Comparison of ENCODE assay signal across 20 cellular contexts in genomic region chr7:95304990-95305389, GRCh38. TPM values are rescaled to one million over a fixed set of nuclear protein-coding genes. Genes with fewer than 3 reads are reported as not detected.
DNase-seq lines count a peak whose midpoint lies in the region; ATAC-seq and TF ChIP-seq lines count a peak whose summit lies in the region.
"Had no signal": no experiment of that assay in that cellular context is flagged by ENCODE, and none has a peak within 500 bp of the region (broad histone marks: within the 10 kb centered on the region; RNA-seq: fewer than 3 reads in every experiment).

No MANE protein-coding gene starts in this region.

- H3K36me3 ChIP-seq in endodermal cell (ENCODE audit: control insufficient read depth, insufficient read depth, low read length): no peaks in the 10 kb centered on the region
- H3K36me3 ChIP-seq in neural cell (ENCODE audit: insufficient read depth, low read length): no peaks in the 10 kb centered on the region
- H3K36me3 ChIP-seq in Peyer's patch: no peaks in the 10 kb centered on the region
- H3K36me3 ChIP-seq: BE2C had no signal

- intact Hi-C loops in activated naive CD4-positive, alpha-beta T cell treated with anti-CD3 and anti-CD28 coated beads for 36 hours (cut with micrococcal nuclease): no loop called here

- no peak overlapping the region for H3K27ac ChIP-seq in endodermal cell (ENCODE audit: low read depth, low read length)
- peak overlapping the region; percentile 99 for H3K27ac ChIP-seq in neural cell (ENCODE audit: low read length)
- no peak overlapping the region for H3K27ac ChIP-seq in Peyer's patch
- H3K27ac ChIP-seq: RWPE1, SK-N-MC had no signal

- H3K9ac ChIP-seq in endodermal cell (ENCODE audit: extremely low read depth, low read length, poor library complexity, severe bottlenecking) (no peak overlapping the region), neural cell (ENCODE audit: low read length) (peak overlapping the region; percentile 73)

- TF ChIP-seq CTCF in endodermal cell (conservative IDR thresholded peaks at IDR 0.05) (no peak), neural cell (IDR thresholded peaks at IDR 0.05; ENCODE audit: poor library complexity, severe bottlenecking) (peak; percentile 33), Peyer's patch (IDR thresholded peaks at IDR 0.05) (no peak)

- no peaks in the 10 kb centered on the region for H3K9me3 Mint-ChIP-seq in activated naive CD4-positive, alpha-beta T cell treated with anti-CD3 and anti-CD28 coated beads for 36 hours
- H3K9me3 Mint-ChIP-seq in endodermal cell: no peaks in the 10 kb centered on the region

- H3K27me3 ChIP-seq in endodermal cell (ENCODE audit: control insufficient read depth, insufficient read depth, low read length, poor library complexity, severe bottlenecking): no peaks in the 10 kb centered on the region
- no peaks in the 10 kb centered on the region for H3K27me3 ChIP-seq in neural cell (ENCODE audit: insufficient read depth, low read depth, low read length)
- no peaks in the 10 kb centered on the region for H3K27me3 ChIP-seq in Peyer's patch
- H3K27me3 ChIP-seq: BE2C had no signal

- H3K4me3 ChIP-seq in endodermal cell (ENCODE audit: low read length): no peak overlapping the region
- H3K4me3 ChIP-seq in neural cell (ENCODE audit: low read length): peak overlapping the region; percentile 33
- no peak overlapping the region for H3K4me3 ChIP-seq in Peyer's patch
- H3K4me3 ChIP-seq: A549, SK-N-MC had no signal

- no peaks in the 10 kb centered on the region for H3K4me1 Mint-ChIP-seq in activated naive CD4-positive, alpha-beta T cell treated with anti-CD3 and anti-CD28 coated beads for 36 hours (ENCODE audit: low read depth)
- H3K4me1 Mint-ChIP-seq in endodermal cell: peaks cover 11% of the 10 kb centered on the region

- H3K4me1 ChIP-seq in endodermal cell (ENCODE audit: control insufficient read depth, insufficient read depth, low read length): no peaks in the 10 kb centered on the region
- no peaks in the 10 kb centered on the region for H3K4me1 ChIP-seq in Peyer's patch
- H3K4me1 ChIP-seq: BE2C had no signal

- no peak overlapping the region for H3K27ac Mint-ChIP-seq in activated naive CD4-positive, alpha-beta T cell treated with anti-CD3 and anti-CD28 coated beads for 36 hours
- H3K27ac Mint-ChIP-seq in endodermal cell: no peak overlapping the region

- H3K27me3 Mint-ChIP-seq in activated naive CD4-positive, alpha-beta T cell treated with anti-CD3 and anti-CD28 coated beads for 36 hours (ENCODE audit: low read depth): peaks cover 11% of the 10 kb centered on the region
- H3K27me3 Mint-ChIP-seq in endodermal cell (ENCODE audit: insufficient read depth): no peaks in the 10 kb centered on the region

- H3F3A ChIP-seq in neural cell (ENCODE audit: insufficient read depth, low read length, poor library complexity, severe bottlenecking): peaks cover 27% of the 10 kb centered on the region

- no peak for ATAC-seq in stimulated activated naive CD8-positive, alpha-beta T cell treated with anti-CD3 and anti-CD28 coated beads, Interleukin-15, Interleukin-2, amounts not matched to agents 100 U/mL and 50 U/mL, for 24 hours
- ATAC-seq: A549 had no signal

- TF ChIP-seq POLR2A in Peyer's patch (IDR thresholded peaks at IDR 0.05): no peak

- 76 to 81% methylated on average over 7 of the region's 7 CpGs for WGBS in endodermal cell (ENCODE audit: insufficient coverage in 1 of 2, insufficient read length in 1 of 2), 2 experiments

- no peaks in the 10 kb centered on the region for H3K9me2 ChIP-seq in neural cell (ENCODE audit: insufficient read depth, low read length)

- no peaks in the 10 kb centered on the region for H3K79me2 ChIP-seq in neural cell (replicated peaks; ENCODE audit: insufficient read depth, low read length)

- DNase-seq in activated naive CD4-positive, alpha-beta T cell treated with anti-CD3 and anti-CD28 coated beads for 36 hours: peak; percentile 8
- no peak for DNase-seq in activated naive CD4-positive, alpha-beta T cell (lab: John Stamatoyannopoulos, UW)
- DNase-seq in endodermal cell (peak; percentile 77), Peyer's patch (no peak), NCI-H524 treated with DMSO at 0.1 percent for 48 hours (lab: John Stamatoyannopoulos, UW) (no peak)
- no peak for DNase-seq in stimulated activated naive CD8-positive, alpha-beta T cell treated with anti-CD3 and anti-CD28 coated beads, Interleukin-15, Interleukin-2, amounts not matched to agents 100 U/mL and 50 U/mL, for 24 hours
- DNase-seq: BE2C, GOT3, HCEC 1CT, KBM-7, NCI-H1092, NCI-H1436 treated with DMSO at 0.1 percent for 48 hours, NCI-H1930, NCI-H526, SHP77 treated with DMSO at 0.1 percent for 48 hours had no signal

- H3K4me2 ChIP-seq in neural cell (ENCODE audit: low read length): peak overlapping the region; percentile 48
- H3K4me2 ChIP-seq: A549 had no signal

- H3K4me3 Mint-ChIP-seq in activated naive CD4-positive, alpha-beta T cell treated with anti-CD3 and anti-CD28 coated beads for 36 hours: no peak overlapping the region
- H3K4me3 Mint-ChIP-seq in endodermal cell: no peak overlapping the region

- peak; percentile 47 for TF ChIP-seq RAD21 in neural cell (conservative IDR thresholded peaks at IDR 0.05)

- no peaks in the 10 kb centered on the region for H4K20me1 ChIP-seq in neural cell (ENCODE audit: insufficient read depth)

- no peak overlapping the region for H2AFZ ChIP-seq in neural cell (ENCODE audit: low read depth, low read length)

- H3K36me3 Mint-ChIP-seq in activated naive CD4-positive, alpha-beta T cell treated with anti-CD3 and anti-CD28 coated beads for 36 hours (ENCODE audit: low read depth): no peaks in the 10 kb centered on the region
- no peaks in the 10 kb centered on the region for H3K36me3 Mint-ChIP-seq in endodermal cell (ENCODE audit: low read depth)

- H3K9me3 ChIP-seq in endodermal cell (ENCODE audit: control insufficient read depth, low read length) (no peaks in the 10 kb centered on the region), neural cell (ENCODE audit: low read length) (no peaks in the 10 kb centered on the region), Peyer's patch (no peaks in the 10 kb centered on the region)
- H3K9me3 ChIP-seq: A549, BE2C had no signal

- CTCF ChIA-PET in activated naive CD4-positive, alpha-beta T cell treated with anti-CD3 and anti-CD28 coated beads for 36 hours (lab: Charles Lee): no interaction called here

- peak; percentile 99 for TF ChIP-seq EP300 in neural cell (conservative IDR thresholded peaks at IDR 0.05; ENCODE audit: poor library complexity, severe bottlenecking)

TF ChIP-seq in neural cell, 6 proteins besides CTCF, POLR2A, EP300 and RAD21:
- TF ChIP-seq EZH2 (IDR thresholded peaks at IDR 0.05; ENCODE audit: borderline replicate concordance, insufficient read depth, low read length, poor library complexity, severe bottlenecking) (no peak), POLR2AphosphoS5 (IDR thresholded peaks at IDR 0.05) (peak; percentile 94), TAF1 (IDR thresholded peaks at IDR 0.05; ENCODE audit: low read depth) (no peak), SMC3 (conservative IDR thresholded peaks at IDR 0.05; ENCODE audit: poor library complexity) (peak; percentile 40), MXI1 (conservative IDR thresholded peaks at IDR 0.05; ENCODE audit: poor library complexity, severe bottlenecking) (no peak)
- TF ChIP-seq, protein P1, sequence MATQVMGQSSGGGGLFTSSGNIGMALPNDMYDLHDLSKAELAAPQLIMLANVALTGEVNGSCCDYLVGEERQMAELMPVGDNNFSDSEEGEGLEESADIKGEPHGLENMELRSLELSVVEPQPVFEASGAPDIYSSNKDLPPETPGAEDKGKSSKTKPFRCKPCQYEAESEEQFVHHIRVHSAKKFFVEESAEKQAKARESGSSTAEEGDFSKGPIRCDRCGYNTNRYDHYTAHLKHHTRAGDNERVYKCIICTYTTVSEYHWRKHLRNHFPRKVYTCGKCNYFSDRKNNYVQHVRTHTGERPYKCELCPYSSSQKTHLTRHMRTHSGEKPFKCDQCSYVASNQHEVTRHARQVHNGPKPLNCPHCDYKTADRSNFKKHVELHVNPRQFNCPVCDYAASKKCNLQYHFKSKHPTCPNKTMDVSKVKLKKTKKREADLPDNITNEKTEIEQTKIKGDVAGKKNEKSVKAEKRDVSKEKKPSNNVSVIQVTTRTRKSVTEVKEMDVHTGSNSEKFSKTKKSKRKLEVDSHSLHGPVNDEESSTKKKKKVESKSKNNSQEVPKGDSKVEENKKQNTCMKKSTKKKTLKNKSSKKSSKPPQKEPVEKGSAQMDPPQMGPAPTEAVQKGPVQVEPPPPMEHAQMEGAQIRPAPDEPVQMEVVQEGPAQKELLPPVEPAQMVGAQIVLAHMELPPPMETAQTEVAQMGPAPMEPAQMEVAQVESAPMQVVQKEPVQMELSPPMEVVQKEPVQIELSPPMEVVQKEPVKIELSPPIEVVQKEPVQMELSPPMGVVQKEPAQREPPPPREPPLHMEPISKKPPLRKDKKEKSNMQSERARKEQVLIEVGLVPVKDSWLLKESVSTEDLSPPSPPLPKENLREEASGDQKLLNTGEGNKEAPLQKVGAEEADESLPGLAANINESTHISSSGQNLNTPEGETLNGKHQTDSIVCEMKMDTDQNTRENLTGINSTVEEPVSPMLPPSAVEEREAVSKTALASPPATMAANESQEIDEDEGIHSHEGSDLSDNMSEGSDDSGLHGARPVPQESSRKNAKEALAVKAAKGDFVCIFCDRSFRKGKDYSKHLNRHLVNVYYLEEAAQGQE (IDR thresholded peaks at IDR 0.05; ENCODE audit: borderline replicate concordance): peak; percentile 64

RNA-seq across cellular contexts. Expression of gene PON1, which starts 19.3 kb away (rescaled TPM):
- not detected for total RNA-seq in activated naive CD4-positive, alpha-beta T cell treated with anti-CD3 and anti-CD28 coated beads for 36 hours
- total RNA-seq in endodermal cell: under 1 TPM in 1 of 2 donors, not detected in 1; 0.48 TPM
- 0.28 TPM for polyA plus RNA-seq in endodermal cell (2013, experiment 1 of 2)
- polyA plus RNA-seq in endodermal cell (2013, experiment 2 of 2): 0.50 TPM
- 0.25 TPM in 1 of 2 replicates, not detected in the other for polyA plus RNA-seq in neural cell
- not detected in 2 replicates for polyA minus RNA-seq in neural cell
- not detected for total RNA-seq in Peyer's patch
- total RNA-seq: HT1080 had no signal

Comparison
In these comparisons a context has a peak if more than half of its experiments do, and no peak if none do; other contexts are left out.
1. DNase-seq: peak in activated naive CD4-positive, alpha-beta T cell treated with anti-CD3 and anti-CD28 coated beads for 36 hours (single experiment) and endodermal cell (single experiment); none in activated naive CD4-positive, alpha-beta T cell (0 of 4), Peyer's patch (0 of 3), NCI-H524 treated with DMSO at 0.1 percent for 48 hours (single experiment) and stimulated activated naive CD8-positive, alpha-beta T cell treated with anti-CD3 and anti-CD28 coated beads, Interleukin-15, Interleukin-2, amounts not matched to agents 100 U/mL and 50 U/mL, for 24 hours (single experiment).